Comparison of ENCODE assay signal across 8 cellular contexts in genomic region chr12:7130537-7130790, GRCh38. TPM values are rescaled to one million over a fixed set of nuclear protein-coding genes. Genes with fewer than 3 reads are reported as not detected.
A peak's percentile ranks its signal among the peaks of the same experiment; 100 is the strongest.
DNase-seq lines count a peak whose midpoint lies in the region; ATAC-seq and TF ChIP-seq lines count a peak whose summit lies in the region.

No MANE protein-coding gene starts in this region.

- H3K27ac Mint-ChIP-seq in GM23338 (no peak overlapping the region), T-cell (peak overlapping the region; percentile 82 to 92)

- H3K4me1 Mint-ChIP-seq in GM23338: peaks cover 28% of the 10 kb centered on the region
- peaks cover 28 to 47% (median 40%) of the 10 kb centered on the region in 3 donors for H3K4me1 Mint-ChIP-seq in T-cell

- intact Hi-C loops in left cardiac atrium (cut with DNase I): no loop called here

- 0 out of 2 replicates have a peak, but pooled peaks cover 4% of the 10 kb centered on the region for H3F3A ChIP-seq in GM23338 (replicated peaks; ENCODE audit: low read depth)
- H3F3A ChIP-seq in smooth muscle cell (ENCODE audit: low read depth): no peaks in the 10 kb centered on the region

- peaks cover 17% of the 10 kb centered on the region for H3K27me3 Mint-ChIP-seq in GM23338 (ENCODE audit: insufficient read depth, low read depth, poor library complexity)
- H3K27me3 Mint-ChIP-seq in T-cell: no peaks in the 10 kb centered on the region

- H3K9me3 ChIP-seq in smooth muscle cell (replicated peaks; ENCODE audit: low read depth): no peaks in the 10 kb centered on the region

- no peaks in the 10 kb centered on the region for H3K36me3 ChIP-seq in GM23338 (ENCODE audit: insufficient read depth)
- no peaks in the 10 kb centered on the region for H3K36me3 ChIP-seq in smooth muscle cell (ENCODE audit: low read depth)

- H4K20me1 ChIP-seq in GM23338 (replicated peaks; ENCODE audit: insufficient read depth) (no peaks in the 10 kb centered on the region; the same call in 1 of the 2 replicates), smooth muscle cell (ENCODE audit: low read depth) (peaks cover 11% of the 10 kb centered on the region)

- no peaks in the 10 kb centered on the region for H3K79me2 ChIP-seq in GM23338 (replicated peaks; ENCODE audit: insufficient read depth)
- no peaks in the 10 kb centered on the region for H3K79me2 ChIP-seq in smooth muscle cell (ENCODE audit: low read depth)

- no peaks in the 10 kb centered on the region for H3K27me3 ChIP-seq in GM23338 (ENCODE audit: insufficient read depth)
- H3K27me3 ChIP-seq in smooth muscle cell (ENCODE audit: low read depth): peaks cover 3% of the 10 kb centered on the region

- H3K4me3 ChIP-seq in GM23338 (peak overlapping the region; percentile 97), smooth muscle cell (peak overlapping the region; percentile 66)

- H3K9me3 Mint-ChIP-seq in GM23338 (no peaks in the 10 kb centered on the region; the same call in 2 of the 3 replicates), T-cell (no peaks in the 10 kb centered on the region)

- ATAC-seq in GM23338: peak; percentile 39
- peak in 2 of 4 experiments; percentile 12 to 18 for ATAC-seq in T-cell (replicated peaks in 1 of 4)
- peak; percentile 21 to 29 for ATAC-seq in left cardiac atrium
- ATAC-seq in GM18861 (IDR thresholded peaks at IDR 0.05; ENCODE audit: unreplicated experiment): no peak
- no peak for ATAC-seq in HG02623 (IDR thresholded peaks at IDR 0.05; ENCODE audit: unreplicated experiment)

- H3K4me3 Mint-ChIP-seq in GM23338: peak overlapping the region; percentile 88
- peak overlapping the region; percentile 87 to 97 (median 92) for H3K4me3 Mint-ChIP-seq in T-cell

- DNase-seq in GM23338 (ENCODE audit: low spot score) (peak; percentile 43), T-cell (no peak), left cardiac atrium (no peak), smooth muscle cell (lab: John Stamatoyannopoulos, UW; ENCODE audit: unreplicated experiment) (no peak), Ammon's horn (ENCODE audit: low spot score) (no peak)
- no peak for DNase-seq in stimulated activated CD4-positive, alpha-beta T cell treated with anti-CD3 and anti-CD28 coated beads, Interleukin-15, amount 100 ng/mL, for 24 hours

- POLR2A ChIA-PET in T-cell (lab: Charles Lee): interaction anchor here in 1 of 2 donors (0.8 kb wide), 1 partner anchor 45 kb away, joined by 6 read pairs; no protein-coding TSS in a partner anchor

- H3K9ac ChIP-seq in smooth muscle cell (ENCODE audit: low read depth): peak overlapping the region; percentile 62

- H3K36me3 Mint-ChIP-seq in GM23338 (ENCODE audit: low read depth): peaks cover 8% of the 10 kb centered on the region
- peaks cover 13% of the 10 kb centered on the region for H3K36me3 Mint-ChIP-seq in T-cell

- CTCF ChIA-PET in T-cell (lab: Charles Lee): no interaction called here

- H3K4me2 ChIP-seq in GM23338 (peak overlapping the region; percentile 100), smooth muscle cell (peak overlapping the region; percentile 97)

- no peak for TF ChIP-seq CTCF in GM23338 (conservative IDR thresholded peaks at IDR 0.05; ENCODE audit: low read depth in 2 of 2)
- no peak for TF ChIP-seq CTCF in smooth muscle cell (IDR thresholded peaks at IDR 0.05; ENCODE audit: borderline replicate concordance, insufficient read depth, poor library complexity, severe bottlenecking)

- peak overlapping the region; percentile 85; the same call in 1 of the 2 replicates for H2AFZ ChIP-seq in GM23338
- peak overlapping the region; percentile 86 for H2AFZ ChIP-seq in smooth muscle cell (ENCODE audit: low read depth)

- H3K4me1 ChIP-seq in GM23338 (ENCODE audit: insufficient read depth): peaks cover 16% of the 10 kb centered on the region
- H3K4me1 ChIP-seq in smooth muscle cell (ENCODE audit: low read depth): peaks cover 5% of the 10 kb centered on the region

- H3K27ac ChIP-seq in GM23338 (ENCODE audit: low read depth): no peak overlapping the region
- H3K27ac ChIP-seq in smooth muscle cell (ENCODE audit: low read depth): no peak overlapping the region

- WGBS in smooth muscle cell (ENCODE audit: low lambda C conversion rate): 0% methylated on average over 7 of the region's 14 CpGs

- H3K9me2 ChIP-seq in GM23338 (ENCODE audit: insufficient read depth): 0 out of 2 replicates have a peak, but pooled peaks cover 5% of the 10 kb centered on the region

TF ChIP-seq in GM23338, 12 proteins besides CTCF, POLR2A, EP300 and RAD21:
- no peak for TF ChIP-seq ZNF331 (CRISPR knock-in tag; IDR thresholded peaks at IDR 0.05; ENCODE audit: low read depth)
- no peak for TF ChIP-seq EZH2 (IDR thresholded peaks at IDR 0.05; ENCODE audit: low read depth, unreplicated experiment)
- no peak for TF ChIP-seq NANOG (IDR thresholded peaks at IDR 0.05; ENCODE audit: borderline replicate concordance)
- TF ChIP-seq ETS1 (IDR thresholded peaks at IDR 0.05): no peak

RNA-seq across cellular contexts. Expression of gene CLSTN3, which starts 0.3 kb away (rescaled TPM):
- total RNA-seq in GM23338 (2014; rRNA removed; shearing (Covaris generic)): 27.9 and 46.9 TPM in 2 replicates
- 5.0 and 5.8 TPM in 2 replicates for polyA plus RNA-seq in GM23338 (2016; fragmentation: Nextera tagmentation; extraction: Ambion mirVana)
- total RNA-seq in T-cell: 10 to 100 TPM; 29.0 to 50.0 (median 41.5) TPM
- 10 to 100 TPM; 14.7 to 17.0 TPM for total RNA-seq in left cardiac atrium
- total RNA-seq in smooth muscle cell: 26.5 and 51.0 TPM in 2 replicates
- polyA plus RNA-seq in smooth muscle cell: 12.4 and 25.4 TPM in 2 replicates

RNA-seq across cellular contexts. Expression of gene RBP5, which starts 1.8 kb away (rescaled TPM):
- 3.0 TPM in 1 of 2 replicates, not detected in the other for total RNA-seq in GM23338 (2014; rRNA removed; shearing (Covaris generic))
- polyA plus RNA-seq in GM23338 (2016; fragmentation: Nextera tagmentation; extraction: Ambion mirVana) (0.73 and 1.2 TPM in 2 replicates), smooth muscle cell (0.21 and 2.3 TPM in 2 replicates)
- total RNA-seq in T-cell (under 1 TPM in 3 of 5 donors, not detected in 2; 0.26 to 0.70 (median 0.59) TPM), left cardiac atrium (1 to 10 TPM in 1 of 2 donors, under 1 TPM in 1; 0.97 to 2.1 TPM), smooth muscle cell (not detected in 2 replicates)

RNA-seq across cellular contexts. Expression of gene C1RL, which starts 21.4 kb away (rescaled TPM):
- total RNA-seq in GM23338 (2014; rRNA removed; shearing (Covaris generic)): 8.8 and 10.0 TPM in 2 replicates
- polyA plus RNA-seq in GM23338 (2016; fragmentation: Nextera tagmentation; extraction: Ambion mirVana) (7.3 and 9.1 TPM in 2 replicates), smooth muscle cell (8.7 and 9.8 TPM in 2 replicates)
- total RNA-seq in T-cell (10 to 100 TPM; 18.1 to 36.6 (median 30.8) TPM), left cardiac atrium (10 to 100 TPM; 23.0 to 29.8 TPM), smooth muscle cell (18.5 and 21.1 TPM in 2 replicates)

RNA-seq across cellular contexts. Expression of gene C1R, which starts 38.2 kb away (rescaled TPM):
- total RNA-seq in GM23338 (2014; rRNA removed; shearing (Covaris generic)): 6.1 and 8.8 TPM in 2 replicates
- polyA plus RNA-seq in GM23338 (2016; fragmentation: Nextera tagmentation; extraction: Ambion mirVana) (5.9 and 6.4 TPM in 2 replicates), smooth muscle cell (78.7 and 83.8 TPM in 2 replicates)
- total RNA-seq in T-cell (1 to 10 TPM; 2.2 to 5.9 (median 3.6) TPM), left cardiac atrium (100 to 1,000 TPM; 331 to 488 TPM), smooth muscle cell (51.2 and 58.9 TPM in 2 replicates)

RNA-seq across cellular contexts. Expression of gene PEX5, which starts 59.0 kb away (rescaled TPM):
- total RNA-seq in GM23338 (2014; rRNA removed; shearing (Covaris generic)): 58.8 and 72.0 TPM in 2 replicates
- polyA plus RNA-seq in GM23338 (2016; fragmentation: Nextera tagmentation; extraction: Ambion mirVana): 7.4 and 7.5 TPM in 2 replicates
- 10 to 100 TPM; 24.0 to 44.5 (median 31.1) TPM for total RNA-seq in T-cell
- total RNA-seq in left cardiac atrium: 10 to 100 TPM; 31.5 to 33.1 TPM
- total RNA-seq in smooth muscle cell: 6.6 and 13.2 TPM in 2 replicates
- polyA plus RNA-seq in smooth muscle cell: 8.3 and 8.9 TPM in 2 replicates

Comparison
In these comparisons a context has a peak if more than half of its experiments do, and no peak if none do; other contexts are left out.
1. ATAC-seq: peak in GM23338 (single experiment) and left cardiac atrium (2 of 2); none in GM18861 (single experiment) and HG02623 (single experiment).